Comparison of ENCODE assay signal across 15 cellular contexts in genomic region chr16:88347656-88348376, GRCh38. TPM values are rescaled to one million over a fixed set of nuclear protein-coding genes. Genes with fewer than 3 reads are reported as not detected.
DNase-seq lines count a peak whose midpoint lies in the region; ATAC-seq and TF ChIP-seq lines count a peak whose summit lies in the region.
"Had no signal": no experiment of that assay in that cellular context is flagged by ENCODE, and none has a peak within 500 bp of the region (broad histone marks: within the 10 kb centered on the region; RNA-seq: fewer than 3 reads in every experiment).

No MANE protein-coding gene starts in this region.

- peak; percentile 16 for DNase-seq in Right ventricle myocardium superior
- no peak for DNase-seq in cardiac septum (ENCODE audit: low spot score)
- DNase-seq in NAMALWA (ENCODE audit: low spot score): peak; percentile 42
- DNase-seq in activated naive CD8-positive, alpha-beta T cell treated with anti-CD3 and anti-CD28 coated beads, Interleukin-2, amount 10 ng/mL, durations not matched to agents 7 days and 5 days: peak; percentile 53
- peak; percentile 12 for DNase-seq in stimulated activated CD4-positive, alpha-beta T cell treated with anti-CD3 and anti-CD28 coated beads, Interleukin-4, amount 100 ng/mL, for 24 hours
- DNase-seq in NCI-H524 (lab: John Stamatoyannopoulos, UW): no peak
- no peak for DNase-seq in thyroid gland
- no peak for DNase-seq in NCI-H2227 treated with DMSO at 0.1 percent for 48 hours (lab: John Stamatoyannopoulos, UW)
- DNase-seq: activated CD4-positive, CD25-positive, alpha-beta regulatory T cell treated with anti-CD3 and anti-CD28 coated beads, Interleukin-2, amount 50 U/mL, for 72 hours; gastrocnemius medialis; GF-D8; NCI-H1092 treated with DMSO at 0.1 percent for 48 hours; NCI-H69 had no signal

- H3K27ac ChIP-seq in thyroid gland: no peak overlapping the region
- H3K27ac ChIP-seq: gastrocnemius medialis, neural progenitor cell had no signal

- intact Hi-C loops in Right ventricle myocardium superior (cut with DNase I) (no loop called here), cardiac septum (cut with DNase I) (no loop called here), thyroid gland (cut with DNase I) (no loop called here)

- peaks cover 3% of the 10 kb centered on the region for H3K9me3 Mint-ChIP-seq in activated naive CD8-positive, alpha-beta T cell treated with anti-CD3 and anti-CD28 coated beads, Interleukin-2, amount 10 ng/mL, durations not matched to agents 7 days and 5 days

- no peaks in the 10 kb centered on the region for H3K4me1 ChIP-seq in thyroid gland
- H3K4me1 ChIP-seq: gastrocnemius medialis, neural progenitor cell had no signal

- TF ChIP-seq CTCF in thyroid gland (IDR thresholded peaks at IDR 0.05): no peak

- no peaks in the 10 kb centered on the region for H3K27me3 Mint-ChIP-seq in activated naive CD8-positive, alpha-beta T cell treated with anti-CD3 and anti-CD28 coated beads, Interleukin-2, amount 10 ng/mL, durations not matched to agents 7 days and 5 days

- H3K4me3 Mint-ChIP-seq in activated naive CD8-positive, alpha-beta T cell treated with anti-CD3 and anti-CD28 coated beads, Interleukin-2, amount 10 ng/mL, durations not matched to agents 7 days and 5 days: no peak overlapping the region
- H3K4me3 Mint-ChIP-seq: neural progenitor cell had no signal

- no peak overlapping the region for H3K4me3 ChIP-seq in thyroid gland (replicated peaks in 1 of 3)
- H3K4me3 ChIP-seq: gastrocnemius medialis, neural progenitor cell had no signal

- peaks cover 7% of the 10 kb centered on the region for H3K4me1 Mint-ChIP-seq in activated naive CD8-positive, alpha-beta T cell treated with anti-CD3 and anti-CD28 coated beads, Interleukin-2, amount 10 ng/mL, durations not matched to agents 7 days and 5 days

- no peaks in the 10 kb centered on the region for H3K36me3 ChIP-seq in thyroid gland
- H3K36me3 ChIP-seq: gastrocnemius medialis, neural progenitor cell had no signal

- peak overlapping the region; percentile 70 for H3K27ac Mint-ChIP-seq in activated naive CD8-positive, alpha-beta T cell treated with anti-CD3 and anti-CD28 coated beads, Interleukin-2, amount 10 ng/mL, durations not matched to agents 7 days and 5 days
- H3K27ac Mint-ChIP-seq: neural progenitor cell had no signal

- 93% methylated on average over 7 to 11 of the region's 21 CpGs for WGBS in thyroid gland, 2 donors

- POLR2A ChIA-PET in activated naive CD8-positive, alpha-beta T cell treated with anti-CD3 and anti-CD28 coated beads, Interleukin-2, amount 10 ng/mL, durations not matched to agents 7 days and 5 days (lab: Charles Lee): no interaction called here

- no peak for ATAC-seq in Right ventricle myocardium superior (ENCODE audit: poor library complexity)
- peak; percentile 76 for ATAC-seq in activated naive CD8-positive, alpha-beta T cell treated with anti-CD3 and anti-CD28 coated beads, Interleukin-2, amount 10 ng/mL, durations not matched to agents 7 days and 5 days (ENCODE audit: low read depth)
- ATAC-seq: gastrocnemius medialis had no signal

- H3K36me3 Mint-ChIP-seq in activated naive CD8-positive, alpha-beta T cell treated with anti-CD3 and anti-CD28 coated beads, Interleukin-2, amount 10 ng/mL, durations not matched to agents 7 days and 5 days: no peaks in the 10 kb centered on the region

- TF ChIP-seq POLR2A in thyroid gland (IDR thresholded peaks at IDR 0.05): no peak

- H3K27me3 ChIP-seq in thyroid gland: no peaks in the 10 kb centered on the region
- H3K27me3 ChIP-seq: gastrocnemius medialis, neural progenitor cell had no signal

- no peaks in the 10 kb centered on the region for H3K9me3 ChIP-seq in thyroid gland
- H3K9me3 ChIP-seq: gastrocnemius medialis had no signal

RNA-seq across cellular contexts. Expression of gene ZNF469, which starts 34.9 kb away (rescaled TPM):
- total RNA-seq in Right ventricle myocardium superior: 0.94 TPM
- total RNA-seq in cardiac septum: 1.5 TPM
- total RNA-seq in activated naive CD8-positive, alpha-beta T cell treated with anti-CD3 and anti-CD28 coated beads, Interleukin-2, amount 10 ng/mL, durations not matched to agents 7 days and 5 days: 1 to 10 TPM; 1.1 to 1.2 TPM
- under 1 TPM; 0.22 to 0.96 (median 0.32) TPM for total RNA-seq in thyroid gland
- total RNA-seq: SK-MEL-5 had no signal

Comparison
In these comparisons a context has a peak if more than half of its experiments do, and no peak if none do; other contexts are left out.
1. DNase-seq: peak in Right ventricle myocardium superior (single experiment), NAMALWA (single experiment), activated naive CD8-positive, alpha-beta T cell treated with anti-CD3 and anti-CD28 coated beads, Interleukin-2, amount 10 ng/mL, durations not matched to agents 7 days and 5 days (single experiment) and stimulated activated CD4-positive, alpha-beta T cell treated with anti-CD3 and anti-CD28 coated beads, Interleukin-4, amount 100 ng/mL, for 24 hours (single experiment); none in cardiac septum (single experiment), NCI-H524 (0 of 2), thyroid gland (0 of 2) and NCI-H2227 treated with DMSO at 0.1 percent for 48 hours (single experiment).